Comparison of ENCODE assay signal across 24 cellular contexts in genomic region chr1:225903623-225904022, GRCh38. TPM values are rescaled to one million over a fixed set of nuclear protein-coding genes. Genes with fewer than 3 reads are reported as not detected.
A peak's percentile ranks its signal among the peaks of the same experiment; 100 is the strongest.
DNase-seq lines count a peak whose midpoint lies in the region; ATAC-seq and TF ChIP-seq lines count a peak whose summit lies in the region.
"Had no signal": no experiment of that assay in that cellular context is flagged by ENCODE, and none has a peak within 500 bp of the region (broad histone marks: within the 10 kb centered on the region; RNA-seq: fewer than 3 reads in every experiment).

No MANE protein-coding gene starts in this region.

- TF ChIP-seq EP300 in stomach (IDR thresholded peaks at IDR 0.05), result no peak

- peak overlapping the region; percentile 24 for H3K27ac Mint-ChIP-seq in CD4-positive, alpha-beta T cell
- H3K27ac Mint-ChIP-seq in T-cell (peak overlapping the region; percentile 47 to 73), memory B cell (peak overlapping the region; percentile 49)

- ATAC-seq in CD4-positive, alpha-beta T cell (ENCODE audit: poor library complexity), result no peak
- ATAC-seq in T-cell (replicated peaks in 1 of 4), result no peak
- ATAC-seq in memory B cell (ENCODE audit: low read depth), result no peak

- H3K4me3 ChIP-seq in osteoblast (ENCODE audit: insufficient read depth, low read length) (no peak overlapping the region), HAP-1 (no peak overlapping the region), stomach (no peak overlapping the region)
- H3K4me3 ChIP-seq: BLaER1 treated with 17β-estradiol and CSF1 and Interleukin-3, amounts not matched to agents 10 nM and 100 nM; SK-N-MC had no signal

- intact Hi-C loops in CD4-positive, alpha-beta T cell (cut with DNase I, micrococcal nuclease), result no loop called here
- intact Hi-C loops in stomach (cut with DNase I; ENCODE audit: low total_unique reads), result no loop called here

- no peak overlapping the region for H3K4me2 ChIP-seq in osteoblast (ENCODE audit: insufficient read depth, low read length)
- H3K4me2 ChIP-seq: BLaER1 treated with 17β-estradiol and CSF1 and Interleukin-3, amounts not matched to agents 10 nM and 100 nM had no signal

- POLR2A ChIA-PET in CD4-positive, alpha-beta T cell (lab: Charles Lee), result interaction anchor here (0.9 to 1.6 kb wide), 3 partner anchors 20 to 126 kb away, joined by 4 to 6 read pairs (median 4); partner anchors contain the start of genes PYCR2, SDE2 and SRP9
- POLR2A ChIA-PET in T-cell (lab: Charles Lee), result interaction anchor here in 1 of 2 donors (0.6 kb wide), 1 partner anchor 282 kb away, joined by 3 read pairs; no protein-coding TSS in a partner anchor

- H3K27me3 Mint-ChIP-seq in CD4-positive, alpha-beta T cell, result no peaks in the 10 kb centered on the region
- H3K27me3 Mint-ChIP-seq in T-cell (no peaks in the 10 kb centered on the region), memory B cell (no peaks in the 10 kb centered on the region)

- no peaks in the 10 kb centered on the region for H3K79me2 ChIP-seq in osteoblast (ENCODE audit: insufficient read depth, low read length)

- H3K36me3 Mint-ChIP-seq in CD4-positive, alpha-beta T cell (ENCODE audit: low read depth), result no peaks in the 10 kb centered on the region
- no peaks in the 10 kb centered on the region for H3K36me3 Mint-ChIP-seq in T-cell
- H3K36me3 Mint-ChIP-seq in memory B cell, result no peaks in the 10 kb centered on the region

- TF ChIP-seq POLR2A in stomach (IDR thresholded peaks at IDR 0.05), result no peak

- H2AFZ ChIP-seq in osteoblast (ENCODE audit: low read length), result no peak overlapping the region

- no peaks in the 10 kb centered on the region for H3K9me3 ChIP-seq in CD4-positive, alpha-beta T cell (ENCODE audit: control insufficient read depth, low read length)
- H3K9me3 ChIP-seq in osteoblast (ENCODE audit: low read depth, low read length), result no peaks in the 10 kb centered on the region
- no peaks in the 10 kb centered on the region for H3K9me3 ChIP-seq in HAP-1
- H3K9me3 ChIP-seq in stomach, result no peaks in the 10 kb centered on the region
- H3K9me3 ChIP-seq: BLaER1 treated with 17β-estradiol and CSF1 and Interleukin-3, amounts not matched to agents 10 nM and 100 nM had no signal

- no peak for DNase-seq in CD4-positive, alpha-beta T cell
- no peak for DNase-seq in T-cell
- no peak for DNase-seq in memory B cell (ENCODE audit: low spot score in 2 of 2)
- peak; percentile 48 for DNase-seq in osteoblast (ENCODE audit: insufficient read length, low spot score, missing footprints)
- DNase-seq in HuH-7 (ENCODE audit: low spot score), result no peak
- DNase-seq in HAP-1 (ENCODE audit: low spot score in 2 of 2), result no peak
- DNase-seq in stomach, result no peak
- no peak for DNase-seq in nucleus accumbens (lab: John Stamatoyannopoulos, UW)
- DNase-seq: DMS153, MV-4-11, NCI-H1105, NCI-H146, NCI-H1930, NCI-H2107, NCI-H524, NCI-H774, SIG-M5 had no signal

- no peaks in the 10 kb centered on the region for H3K9me3 Mint-ChIP-seq in CD4-positive, alpha-beta T cell
- H3K9me3 Mint-ChIP-seq in T-cell (no peaks in the 10 kb centered on the region), memory B cell (peaks cover 4% of the 10 kb centered on the region)

- H3K4me3 Mint-ChIP-seq in CD4-positive, alpha-beta T cell, result no peak overlapping the region
- H3K4me3 Mint-ChIP-seq in T-cell, result no peak overlapping the region
- no peak overlapping the region for H3K4me3 Mint-ChIP-seq in memory B cell

- no peaks in the 10 kb centered on the region for H3K27me3 ChIP-seq in CD4-positive, alpha-beta T cell (ENCODE audit: control insufficient read depth, insufficient read depth, low read length)
- no peaks in the 10 kb centered on the region for H3K27me3 ChIP-seq in osteoblast (ENCODE audit: insufficient read depth, low read length)
- H3K27me3 ChIP-seq in HAP-1 (ENCODE audit: low read depth), result no peaks in the 10 kb centered on the region
- H3K27me3 ChIP-seq in stomach, result no peaks in the 10 kb centered on the region
- H3K27me3 ChIP-seq: BLaER1 treated with 17β-estradiol and CSF1 and Interleukin-3, amounts not matched to agents 10 nM and 100 nM had no signal

- no peak overlapping the region for H3K27ac ChIP-seq in CD4-positive, alpha-beta T cell (ENCODE audit: low read depth, low read length)
- H3K27ac ChIP-seq in osteoblast (ENCODE audit: low read depth, low read length) (no peak overlapping the region), stomach (no peak overlapping the region)
- H3K27ac ChIP-seq: BLaER1 treated with 17β-estradiol and CSF1 and Interleukin-3, amounts not matched to agents 10 nM and 100 nM; SK-N-MC had no signal

- WGBS in stomach, 5 donors, result 79 to 88% (median 88%) methylated on average over 4 of the region's 4 CpGs

- CTCF ChIA-PET in CD4-positive, alpha-beta T cell (lab: Charles Lee), result interaction anchor here (1.5 kb wide), 1 partner anchor 126 kb away, joined by 3 read pairs; the partner anchor contains the start of gene SRP9
- CTCF ChIA-PET in T-cell (lab: Charles Lee), result no interaction called here

- H3K4me1 ChIP-seq in osteoblast (ENCODE audit: insufficient read depth, low read length) (no peaks in the 10 kb centered on the region), HAP-1 (peaks cover 11% of the 10 kb centered on the region), stomach (peaks cover 0 to 9% (median 2%) of the 10 kb centered on the region in 4 donors)

- TF ChIP-seq CTCF in CD4-positive, alpha-beta T cell (IDR thresholded peaks at IDR 0.05), result no peak
- no peak for TF ChIP-seq CTCF in osteoblast (IDR thresholded peaks at IDR 0.05; ENCODE audit: extremely low read depth, low read depth, low read length)
- TF ChIP-seq CTCF in stomach (IDR thresholded peaks at IDR 0.05), result no peak

- no peaks in the 10 kb centered on the region for H4K20me1 ChIP-seq in osteoblast (ENCODE audit: insufficient read depth, low read length)
- H4K20me1 ChIP-seq: BLaER1 treated with 17β-estradiol and CSF1 and Interleukin-3, amounts not matched to agents 10 nM and 100 nM had no signal

- H3K4me1 Mint-ChIP-seq in CD4-positive, alpha-beta T cell (ENCODE audit: low read depth), result peaks cover 38% of the 10 kb centered on the region
- H3K4me1 Mint-ChIP-seq in T-cell (peaks cover 24 to 43% (median 35%) of the 10 kb centered on the region in 3 donors), memory B cell (peaks cover 14% of the 10 kb centered on the region)

- H3K36me3 ChIP-seq in osteoblast (ENCODE audit: insufficient read depth, low read length) (no peaks in the 10 kb centered on the region), HAP-1 (replicated peaks) (no peaks in the 10 kb centered on the region; the same call in 1 of the 2 replicates), stomach (no peaks in the 10 kb centered on the region)
- H3K36me3 ChIP-seq: BLaER1 treated with 17β-estradiol and CSF1 and Interleukin-3, amounts not matched to agents 10 nM and 100 nM had no signal

- in situ Hi-C loops in HAP-1 (cut with MboI; ENCODE audit: low sequenced_read_pairs), result no loop called here

RNA-seq across cellular contexts. Expression of gene LEFTY1, which starts 14.7 kb away (rescaled TPM):
- not detected for total RNA-seq in CD4-positive, alpha-beta T cell
- total RNA-seq in T-cell, result under 1 TPM; 0.23 to 0.63 (median 0.35) TPM
- under 0.01 TPM in 1 of 2 replicates, not detected in the other for total RNA-seq in osteoblast
- total RNA-seq in stomach, result 100 to 1,000 TPM in 1 of 5 donors, under 1 TPM in 1, not detected in 3; 0.55 to 499 TPM
- under 1 TPM; 0.37 to 0.73 (median 0.61) TPM for polyA plus RNA-seq in stomach
- total RNA-seq: LHCN-M2, MCF 10A had no signal

RNA-seq across cellular contexts. Expression of gene PYCR2, which starts 20.4 kb away (rescaled TPM):
- total RNA-seq in CD4-positive, alpha-beta T cell, result 10 to 100 TPM; 24.1 to 26.2 TPM
- total RNA-seq in T-cell (100 to 1,000 TPM in 3 of 5 donors, 10 to 100 TPM in 2; 54.4 to 138 (median 126) TPM), osteoblast (25.9 and 29.0 TPM in 2 replicates), stomach (10 to 100 TPM; 20.1 to 42.9 (median 21.8) TPM)
- polyA plus RNA-seq in stomach, result 10 to 100 TPM; 39.0 to 59.4 (median 39.9) TPM

RNA-seq across cellular contexts. Expression of gene TMEM63A, which starts 21.4 kb away (rescaled TPM):
- 100 to 1,000 TPM; 199 to 204 TPM for total RNA-seq in CD4-positive, alpha-beta T cell
- total RNA-seq in T-cell (100 to 1,000 TPM; 332 to 473 (median 390) TPM), osteoblast (23.2 and 31.5 TPM in 2 replicates), stomach (100 to 1,000 TPM in 3 of 5 donors, 10 to 100 TPM in 2; 82.6 to 208 (median 101) TPM)
- polyA plus RNA-seq in stomach, result 10 to 100 TPM in 2 of 3 donors, 1 to 10 TPM in 1; 5.3 to 25.7 (median 22.8) TPM

RNA-seq across cellular contexts. Expression of gene LEFTY2, which starts 37.4 kb away (rescaled TPM):
- not detected for total RNA-seq in CD4-positive, alpha-beta T cell
- under 1 TPM in 1 of 5 donors, not detected in 4; 0.16 TPM for total RNA-seq in T-cell
- total RNA-seq in osteoblast, result not detected in 2 replicates
- total RNA-seq in stomach, result 100 to 1,000 TPM in 1 of 5 donors, under 1 TPM in 1, not detected in 3; 0.18 to 138 TPM
- polyA plus RNA-seq in stomach, result under 1 TPM in 1 of 3 donors, not detected in 2; 0.13 TPM
- total RNA-seq: H4, HT-29, LHCN-M2, MCF 10A had no signal
- polyA plus RNA-seq: AG04450 had no signal
